9 cellular contexts compared by ENCODE assay signal in the genomic region with DNA sequence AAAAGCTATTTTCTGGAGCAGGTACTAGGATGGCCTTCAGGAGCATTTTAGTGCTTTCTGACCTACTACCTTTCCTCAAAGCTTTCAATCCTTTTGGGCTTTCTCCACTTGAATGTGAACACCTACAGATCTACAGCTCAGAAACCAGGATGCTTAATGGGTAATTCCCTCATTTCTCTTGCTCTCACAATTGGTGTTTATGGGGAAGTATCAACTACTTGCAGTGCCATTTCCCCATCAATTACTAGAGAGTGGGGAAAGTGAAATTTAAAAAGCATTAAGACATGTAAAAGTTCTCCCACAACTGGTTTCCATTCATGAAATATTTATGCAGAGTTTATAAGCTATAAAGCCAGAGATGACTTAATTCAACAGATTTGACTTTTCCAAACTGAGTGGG. TPM values are rescaled to one million over a fixed set of nuclear protein-coding genes. Genes with fewer than 3 reads are reported as not detected.
DNase-seq lines count a peak whose midpoint lies in the region; ATAC-seq and TF ChIP-seq lines count a peak whose summit lies in the region.
"Had no signal": no experiment of that assay in that cellular context is flagged by ENCODE, and none has a peak within 500 bp of the region (broad histone marks: within the 10 kb centered on the region; RNA-seq: fewer than 3 reads in every experiment).

No MANE protein-coding gene starts in this region.

- H3K27me3 ChIP-seq in CD8-positive, alpha-beta T cell (ENCODE audit: insufficient read depth, low read length) = no peaks in the 10 kb centered on the region
- H3K27me3 ChIP-seq in Karpas-422 (ENCODE audit: low read length) (no peaks in the 10 kb centered on the region), neural cell (ENCODE audit: insufficient read depth, low read depth, low read length) (no peaks in the 10 kb centered on the region), aorta (ENCODE audit: control insufficient read depth in 1 of 2, insufficient read depth in 2 of 2, low read length in 1 of 2) (no peaks in the 10 kb centered on the region)

- H2AFZ ChIP-seq in Karpas-422 (ENCODE audit: low read length) (no peak overlapping the region), neural cell (ENCODE audit: low read depth, low read length) (no peak overlapping the region)

- H3K4me1 ChIP-seq in CD8-positive, alpha-beta T cell (ENCODE audit: insufficient read depth, low read length) = peaks cover 51% of the 10 kb centered on the region
- H3K4me1 ChIP-seq in Karpas-422 (ENCODE audit: low read length) (peaks cover 25% of the 10 kb centered on the region), aorta (ENCODE audit: control insufficient read depth in 1 of 2, insufficient read depth in 2 of 2, low read length in 2 of 2) (peaks cover 2% of the 10 kb centered on the region in 2 donors)

- H3K36me3 Mint-ChIP-seq in CD8-positive, alpha-beta T cell = peaks cover 28% of the 10 kb centered on the region

- peak overlapping the region; percentile 92 for H3K4me3 Mint-ChIP-seq in CD8-positive, alpha-beta T cell

- H3K4me2 ChIP-seq in Karpas-422 (ENCODE audit: low read depth, low read length, poor library complexity, severe bottlenecking) = peak overlapping the region; percentile 93
- H3K4me2 ChIP-seq in neural cell (ENCODE audit: low read length) = peak overlapping the region; percentile 92

- CTCF ChIA-PET in CD8-positive, alpha-beta T cell (lab: Charles Lee) = interaction anchor here (0.7 to 6.5 kb wide), 4 partner anchors 10 to 49 kb away, joined by 3 to 52 read pairs (median 11); no protein-coding TSS in a partner anchor

- no peak for TF ChIP-seq EP300 in neural cell (conservative IDR thresholded peaks at IDR 0.05; ENCODE audit: poor library complexity, severe bottlenecking)

- peaks cover under 1% of the 10 kb centered on the region for H3F3A ChIP-seq in neural cell (ENCODE audit: insufficient read depth, low read length, poor library complexity, severe bottlenecking)

- H3K9me3 ChIP-seq in CD8-positive, alpha-beta T cell (ENCODE audit: low read length) = no peaks in the 10 kb centered on the region
- no peaks in the 10 kb centered on the region for H3K9me3 ChIP-seq in Karpas-422 (ENCODE audit: low read length)
- H3K9me3 ChIP-seq in neural cell (ENCODE audit: low read length) = no peaks in the 10 kb centered on the region
- no peaks in the 10 kb centered on the region for H3K9me3 ChIP-seq in aorta (ENCODE audit: control insufficient read depth, low read length)

- H3K9me3 Mint-ChIP-seq in CD8-positive, alpha-beta T cell = no peaks in the 10 kb centered on the region

- no peak for DNase-seq in CD8-positive, alpha-beta T cell
- DNase-seq in Karpas-422 (peak; percentile 43), coronary artery (ENCODE audit: low spot score) (no peak), aorta (no peak)
- no peak for DNase-seq in stimulated activated CD4-positive, alpha-beta T cell treated with anti-CD3 and anti-CD28 coated beads, Interleukin-15, amount 100 ng/mL, for 24 hours
- DNase-seq: NCI-H2029 treated with DMSO at 0.1 percent for 48 hours had no signal

- peaks cover 56% of the 10 kb centered on the region for H3K4me1 Mint-ChIP-seq in CD8-positive, alpha-beta T cell (ENCODE audit: low read depth)

- no peak for TF ChIP-seq CTCF in CD8-positive, alpha-beta T cell (IDR thresholded peaks at IDR 0.05)
- TF ChIP-seq CTCF in coronary artery (IDR thresholded peaks at IDR 0.05) (no peak), neural cell (IDR thresholded peaks at IDR 0.05; ENCODE audit: poor library complexity, severe bottlenecking) (no peak)

- intact Hi-C loops in CD8-positive, alpha-beta T cell (cut with DNase I, micrococcal nuclease) = loop anchor here in 1 of 2 experiments (5.0 kb wide), 1 partner anchor 555 kb away; a partner anchor contains a TSS
- intact Hi-C loops in aorta (cut with DNase I) = loop anchor here in 1 of 2 donors (2.0 to 5.0 kb wide), 2 partner anchors 22 to 70 kb away; a partner anchor contains a TSS

- POLR2A ChIA-PET in CD8-positive, alpha-beta T cell (lab: Charles Lee) = interaction anchor here (0.7 to 7.2 kb wide), 4 partner anchors 10 to 46 kb away, joined by 3 to 81 read pairs (median 12); no protein-coding TSS in a partner anchor

- no peak for TF ChIP-seq RAD21 in neural cell (conservative IDR thresholded peaks at IDR 0.05)

- ATAC-seq in CD8-positive, alpha-beta T cell = no peak
- no peak for ATAC-seq in aorta (ENCODE audit: low FRiP score)
- ATAC-seq in GM19351 (IDR thresholded peaks at IDR 0.05; ENCODE audit: unreplicated experiment) = no peak
- no peak for ATAC-seq in HG03520 (IDR thresholded peaks at IDR 0.05; ENCODE audit: unreplicated experiment)

- H4K20me1 ChIP-seq in Karpas-422 (ENCODE audit: insufficient read depth, low read depth, low read length) (peaks cover 57% of the 10 kb centered on the region), neural cell (ENCODE audit: insufficient read depth) (peaks cover 3% of the 10 kb centered on the region)

- H3K27me3 Mint-ChIP-seq in CD8-positive, alpha-beta T cell (ENCODE audit: low read depth) = no peaks in the 10 kb centered on the region

- H3K79me2 ChIP-seq in Karpas-422 (ENCODE audit: low read length) (peaks cover 86% of the 10 kb centered on the region), neural cell (replicated peaks; ENCODE audit: insufficient read depth, low read length) (peaks cover 68% of the 10 kb centered on the region)

- no peaks in the 10 kb centered on the region for H3K36me3 ChIP-seq in CD8-positive, alpha-beta T cell (ENCODE audit: insufficient read depth, low read length)
- H3K36me3 ChIP-seq in Karpas-422 (ENCODE audit: insufficient read depth, low read length) (peaks cover 13% of the 10 kb centered on the region; the same call in 1 of the 2 replicates), neural cell (ENCODE audit: insufficient read depth, low read length) (no peaks in the 10 kb centered on the region), aorta (ENCODE audit: control insufficient read depth in 1 of 2, insufficient read depth in 2 of 2, low read length in 1 of 2) (no peaks in the 10 kb centered on the region)

- H3K9ac ChIP-seq in Karpas-422 (ENCODE audit: low read length) = peak overlapping the region; percentile 99
- H3K9ac ChIP-seq in neural cell (ENCODE audit: low read length) = peak overlapping the region; percentile 89

- H3K9me2 ChIP-seq in Karpas-422 (replicated peaks; ENCODE audit: insufficient read depth, low read length) (no peaks in the 10 kb centered on the region), neural cell (ENCODE audit: insufficient read depth, low read length) (no peaks in the 10 kb centered on the region)

- peak overlapping the region; percentile 93 for H3K27ac Mint-ChIP-seq in CD8-positive, alpha-beta T cell

- H3K27ac ChIP-seq in CD8-positive, alpha-beta T cell (ENCODE audit: low read depth, low read length) = no peak overlapping the region
- H3K27ac ChIP-seq in Karpas-422 (ENCODE audit: low read length) = peak overlapping the region; percentile 90
- H3K27ac ChIP-seq in coronary artery = no peak overlapping the region
- H3K27ac ChIP-seq in neural cell (ENCODE audit: low read length) = peak overlapping the region; percentile 86
- H3K27ac ChIP-seq in aorta (ENCODE audit: low read depth in 1 of 2, low read length in 2 of 2) = no peak overlapping the region

- H3K4me3 ChIP-seq in CD8-positive, alpha-beta T cell (ENCODE audit: low read depth, low read length) = no peak overlapping the region
- H3K4me3 ChIP-seq in Karpas-422 (ENCODE audit: low read length) = peak overlapping the region; percentile 73
- peak overlapping the region; percentile 94 for H3K4me3 ChIP-seq in coronary artery
- H3K4me3 ChIP-seq in neural cell (ENCODE audit: low read length) = peak overlapping the region; percentile 82
- peak overlapping the region in 1 of 2 donors; percentile 82 for H3K4me3 ChIP-seq in aorta (ENCODE audit: low read length in 2 of 2)

TF ChIP-seq in neural cell, 6 proteins besides CTCF, POLR2A, EP300 and RAD21:
- TF ChIP-seq SMC3 (conservative IDR thresholded peaks at IDR 0.05; ENCODE audit: poor library complexity) (no peak), TAF1 (IDR thresholded peaks at IDR 0.05; ENCODE audit: low read depth) (no peak), MXI1 (conservative IDR thresholded peaks at IDR 0.05; ENCODE audit: poor library complexity, severe bottlenecking) (no peak), POLR2AphosphoS5 (IDR thresholded peaks at IDR 0.05) (no peak), EZH2 (IDR thresholded peaks at IDR 0.05; ENCODE audit: borderline replicate concordance, insufficient read depth, low read length, poor library complexity, severe bottlenecking) (no peak)
- TF ChIP-seq, protein P1, sequence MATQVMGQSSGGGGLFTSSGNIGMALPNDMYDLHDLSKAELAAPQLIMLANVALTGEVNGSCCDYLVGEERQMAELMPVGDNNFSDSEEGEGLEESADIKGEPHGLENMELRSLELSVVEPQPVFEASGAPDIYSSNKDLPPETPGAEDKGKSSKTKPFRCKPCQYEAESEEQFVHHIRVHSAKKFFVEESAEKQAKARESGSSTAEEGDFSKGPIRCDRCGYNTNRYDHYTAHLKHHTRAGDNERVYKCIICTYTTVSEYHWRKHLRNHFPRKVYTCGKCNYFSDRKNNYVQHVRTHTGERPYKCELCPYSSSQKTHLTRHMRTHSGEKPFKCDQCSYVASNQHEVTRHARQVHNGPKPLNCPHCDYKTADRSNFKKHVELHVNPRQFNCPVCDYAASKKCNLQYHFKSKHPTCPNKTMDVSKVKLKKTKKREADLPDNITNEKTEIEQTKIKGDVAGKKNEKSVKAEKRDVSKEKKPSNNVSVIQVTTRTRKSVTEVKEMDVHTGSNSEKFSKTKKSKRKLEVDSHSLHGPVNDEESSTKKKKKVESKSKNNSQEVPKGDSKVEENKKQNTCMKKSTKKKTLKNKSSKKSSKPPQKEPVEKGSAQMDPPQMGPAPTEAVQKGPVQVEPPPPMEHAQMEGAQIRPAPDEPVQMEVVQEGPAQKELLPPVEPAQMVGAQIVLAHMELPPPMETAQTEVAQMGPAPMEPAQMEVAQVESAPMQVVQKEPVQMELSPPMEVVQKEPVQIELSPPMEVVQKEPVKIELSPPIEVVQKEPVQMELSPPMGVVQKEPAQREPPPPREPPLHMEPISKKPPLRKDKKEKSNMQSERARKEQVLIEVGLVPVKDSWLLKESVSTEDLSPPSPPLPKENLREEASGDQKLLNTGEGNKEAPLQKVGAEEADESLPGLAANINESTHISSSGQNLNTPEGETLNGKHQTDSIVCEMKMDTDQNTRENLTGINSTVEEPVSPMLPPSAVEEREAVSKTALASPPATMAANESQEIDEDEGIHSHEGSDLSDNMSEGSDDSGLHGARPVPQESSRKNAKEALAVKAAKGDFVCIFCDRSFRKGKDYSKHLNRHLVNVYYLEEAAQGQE (IDR thresholded peaks at IDR 0.05; ENCODE audit: borderline replicate concordance) = no peak
TF ChIP-seq in neural cell: peak in this region for 0.

RNA-seq across cellular contexts. Expression of a gene that starts 2.1 kb away (rescaled TPM):
- 10 to 100 TPM; 70.0 to 80.7 TPM for total RNA-seq in CD8-positive, alpha-beta T cell
- total RNA-seq in Karpas-422 (2014; rRNA removed; shearing (Covaris generic); ENCODE audit: low replicate concordance) = 95.9 and 115 TPM in 2 replicates
- 50.4 and 52.8 TPM in 2 replicates for polyA plus RNA-seq in neural cell
- 60.4 and 60.9 TPM in 2 replicates for polyA minus RNA-seq in neural cell
- 10 to 100 TPM; 46.0 to 57.3 TPM for total RNA-seq in aorta
- 10 to 100 TPM; 23.1 to 36.1 TPM for polyA plus RNA-seq in aorta

Comparison
In these comparisons a context has a peak if more than half of its experiments do, and no peak if none do; other contexts are left out.
1. H3K27ac ChIP-seq: peak in Karpas-422 (single experiment) and neural cell (single experiment); none in CD8-positive, alpha-beta T cell (single experiment), coronary artery (0 of 2) and aorta (0 of 2).